ENCODE assay signal across 23 cellular contexts in the genomic region with DNA sequence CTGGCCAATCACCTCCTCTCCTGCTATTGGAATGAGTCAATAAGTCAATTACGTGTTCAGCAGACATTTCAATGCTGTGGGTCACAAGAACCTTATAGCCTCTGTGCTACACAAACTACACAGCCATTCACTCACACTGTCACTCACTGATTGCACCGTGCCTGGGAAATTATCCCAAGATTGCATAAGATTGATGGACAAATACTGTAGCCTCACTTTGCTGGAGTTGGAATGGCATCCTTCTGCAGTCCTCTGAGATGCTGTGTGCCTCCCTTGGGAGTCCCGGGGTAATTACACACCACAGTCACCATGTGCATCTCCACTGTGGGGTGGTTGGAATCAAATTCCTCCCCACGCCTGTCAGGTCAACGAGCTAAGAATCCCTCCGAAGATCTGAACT.
DNase-seq lines count a peak whose midpoint lies in the region; ATAC-seq and TF ChIP-seq lines count a peak whose summit lies in the region.
"Had no signal": no experiment of that assay in that cellular context is flagged by ENCODE, and none has a peak within 500 bp of the region (broad histone marks: within the 10 kb centered on the region; RNA-seq: fewer than 3 reads in every experiment).

No MANE protein-coding gene starts in this region.

- no peak overlapping the region for H3K4me3 ChIP-seq in breast epithelium
- H3K4me3 ChIP-seq in WERI-Rb-1 (ENCODE audit: low read depth, low read length): no peak overlapping the region
- H3K4me3 ChIP-seq: A549; BLaER1 treated with 17β-estradiol and CSF1 and Interleukin-3, amounts not matched to agents 10 nM and 100 nM; GM12878; GM23248 had no signal

- CTCF ChIA-PET in MCF 10A (lab: Yijun Ruan, JAX): no interaction called here

- no peak overlapping the region for H3K4me3 Mint-ChIP-seq in MCF 10A (ENCODE audit: unreplicated experiment)
- H3K4me3 Mint-ChIP-seq: CD14-positive monocyte; CD4-positive, alpha-beta T cell; CD8-positive, alpha-beta memory T cell had no signal

- no peak for TF ChIP-seq POLR2A in breast epithelium (IDR thresholded peaks at IDR 0.05)

- POLR2A ChIA-PET in MCF 10A (lab: Yijun Ruan, JAX): no interaction called here

- no peaks in the 10 kb centered on the region for H3K36me3 Mint-ChIP-seq in MCF 10A (ENCODE audit: insufficient read depth, unreplicated experiment)
- H3K36me3 Mint-ChIP-seq: CD14-positive monocyte had no signal

- TF ChIP-seq CTCF in MCF 10A (IDR thresholded peaks at IDR 0.05; ENCODE audit: unreplicated experiment) (no peak), breast epithelium (IDR thresholded peaks at IDR 0.05) (no peak), WERI-Rb-1 (IDR thresholded peaks at IDR 0.05; ENCODE audit: low read depth, low read length) (no peak)

- no peak overlapping the region for H3K27ac Mint-ChIP-seq in MCF 10A (ENCODE audit: low read depth, unreplicated experiment)
- H3K27ac Mint-ChIP-seq: CD14-positive monocyte; CD4-positive, alpha-beta T cell; CD8-positive, alpha-beta memory T cell had no signal

- H3K27ac ChIP-seq in breast epithelium (no peak overlapping the region), WERI-Rb-1 (no peak overlapping the region)
- H3K27ac ChIP-seq: A549; BLaER1 treated with 17β-estradiol and CSF1 and Interleukin-3, amounts not matched to agents 10 nM and 100 nM; GM23248 had no signal

- intact Hi-C loops in MCF 10A (cut with micrococcal nuclease): no loop called here
- intact Hi-C loops in breast epithelium (cut with DNase I; ENCODE audit: low total_unique reads): no loop called here
- intact Hi-C loops in sciatic nerve (cut with DNase I): no loop called here

- peak; percentile 21 for DNase-seq in MCF 10A (ENCODE audit: unreplicated experiment)
- DNase-seq in breast epithelium (ENCODE audit: low spot score in 2 of 2): no peak
- peak; percentile 26 for DNase-seq in ecto neural progenitor cell (ENCODE audit: low spot score)
- DNase-seq in sciatic nerve (ENCODE audit: low spot score): no peak
- no peak for DNase-seq in WERI-Rb-1
- DNase-seq: 8988T; ACHN; AML-193; BE2C; CD4-positive, alpha-beta T cell; CD8-positive, alpha-beta memory T cell; DMS 273 treated with DMSO at 0.1 percent for 48 hours; DMS79; EL; GDM1; GM23248; H7; HCEC 1CT had no signal

- H3K9me3 ChIP-seq in breast epithelium (no peaks in the 10 kb centered on the region), WERI-Rb-1 (ENCODE audit: severe bottlenecking) (no peaks in the 10 kb centered on the region)
- H3K9me3 ChIP-seq: A549; BE2C; BLaER1 treated with 17β-estradiol and CSF1 and Interleukin-3, amounts not matched to agents 10 nM and 100 nM had no signal

- peaks cover 14% of the 10 kb centered on the region for H3K4me1 Mint-ChIP-seq in MCF 10A (ENCODE audit: insufficient read depth, unreplicated experiment)
- H3K4me1 Mint-ChIP-seq: CD14-positive monocyte had no signal

- ATAC-seq in sciatic nerve: peak; percentile 27
- ATAC-seq in HG02763 (IDR thresholded peaks at IDR 0.05; ENCODE audit: unreplicated experiment): no peak
- ATAC-seq: A549, GM12878 had no signal

- H3K36me3 ChIP-seq in breast epithelium (no peaks in the 10 kb centered on the region), WERI-Rb-1 (no peaks in the 10 kb centered on the region)
- H3K36me3 ChIP-seq: BE2C; BLaER1 treated with 17β-estradiol and CSF1 and Interleukin-3, amounts not matched to agents 10 nM and 100 nM had no signal

- H3K27me3 ChIP-seq in breast epithelium: no peaks in the 10 kb centered on the region
- peaks cover 44% of the 10 kb centered on the region for H3K27me3 ChIP-seq in WERI-Rb-1 (ENCODE audit: insufficient read depth, low read depth, severe bottlenecking)
- H3K27me3 ChIP-seq: BE2C; BLaER1 treated with 17β-estradiol and CSF1 and Interleukin-3, amounts not matched to agents 10 nM and 100 nM had no signal

- BruUV-seq in MCF 10A (replicated peaks; lab: Mats Ljungman, UMichigan): no TSS peak

- no peaks in the 10 kb centered on the region for H3K9me3 Mint-ChIP-seq in MCF 10A (ENCODE audit: unreplicated experiment)
- H3K9me3 Mint-ChIP-seq: CD14-positive monocyte; CD4-positive, alpha-beta T cell had no signal

- H3K4me1 ChIP-seq in breast epithelium: no peaks in the 10 kb centered on the region
- H3K4me1 ChIP-seq: A549; BLaER1 treated with 17β-estradiol and CSF1 and Interleukin-3, amounts not matched to agents 10 nM and 100 nM had no signal

- H3K27me3 Mint-ChIP-seq in MCF 10A (ENCODE audit: insufficient read depth, unreplicated experiment): no peaks in the 10 kb centered on the region
- H3K27me3 Mint-ChIP-seq: CD4-positive, alpha-beta T cell had no signal

Comparison
In these comparisons a context has a peak if more than half of its experiments do, and no peak if none do; other contexts are left out.
1. DNase-seq: peak in MCF 10A (single experiment) and ecto neural progenitor cell (single experiment); none in breast epithelium (0 of 2), sciatic nerve (single experiment) and WERI-Rb-1 (single experiment).